21 cellular contexts compared by ENCODE assay signal in genomic region chr6:147033267-147033666, GRCh38.
DNase-seq lines count a peak whose midpoint lies in the region; ATAC-seq and TF ChIP-seq lines count a peak whose summit lies in the region.
"Had no signal": no experiment of that assay in that cellular context is flagged by ENCODE, and none has a peak within 500 bp of the region (broad histone marks: within the 10 kb centered on the region; RNA-seq: fewer than 3 reads in every experiment).

No MANE protein-coding gene starts in this region.

- H3K36me3 Mint-ChIP-seq in MCF 10A (ENCODE audit: insufficient read depth, unreplicated experiment) = no peaks in the 10 kb centered on the region
- peaks cover 2% of the 10 kb centered on the region; the same call in 1 of the 2 replicates for H3K36me3 Mint-ChIP-seq in WTC11

- H4K20me1 ChIP-seq in mammary epithelial cell (ENCODE audit: insufficient read depth, low read length) = no peaks in the 10 kb centered on the region

- no peaks in the 10 kb centered on the region for H3K9me3 ChIP-seq in mammary epithelial cell (replicated peaks; ENCODE audit: insufficient read depth, low read length)
- no peaks in the 10 kb centered on the region for H3K9me3 ChIP-seq in iPS DF 6.9 (ENCODE audit: control insufficient read depth, insufficient read depth, low read length)
- H3K9me3 ChIP-seq: prostate gland, suprapubic skin had no signal

- H3K79me2 ChIP-seq in mammary epithelial cell (ENCODE audit: insufficient read depth, low read length) = no peaks in the 10 kb centered on the region

- no peaks in the 10 kb centered on the region for H3K4me1 ChIP-seq in mammary epithelial cell (ENCODE audit: insufficient read depth, low read length)
- H3K4me1 ChIP-seq in iPS DF 6.9 (ENCODE audit: control insufficient read depth, insufficient read depth, low read length) = peaks cover 2% of the 10 kb centered on the region
- H3K4me1 ChIP-seq: prostate gland, suprapubic skin had no signal

- H3K27ac Mint-ChIP-seq in MCF 10A (ENCODE audit: low read depth, unreplicated experiment) = no peak overlapping the region
- H3K27ac Mint-ChIP-seq in WTC11 = peak overlapping the region; percentile 96
- H3K27ac Mint-ChIP-seq: naive thymus-derived CD8-positive, alpha-beta T cell; T-helper 2 cell treated with Interferon-gamma antibody and Interleukin-4, amounts not matched to agents 5 μg/mL and 100 μg/mL, for 36 hours had no signal

- POLR2A ChIA-PET in MCF 10A (lab: Yijun Ruan, JAX) = interaction anchor here (0.8 kb wide), 1 partner anchor 8 kb away, joined by 3 read pairs; no protein-coding TSS in a partner anchor
- POLR2A ChIA-PET in WTC11 (lab: Charles Lee) = no interaction called here

- no peak overlapping the region for H3K27ac ChIP-seq in mammary epithelial cell (ENCODE audit: insufficient read depth, low read depth, low read length)
- no peak overlapping the region for H3K27ac ChIP-seq in iPS DF 6.9 (ENCODE audit: low read length)
- H3K27ac ChIP-seq: 22Rv1, cardiac muscle cell, PC-9, prostate gland, suprapubic skin had no signal

- H3K4me3 Mint-ChIP-seq in MCF 10A (ENCODE audit: unreplicated experiment) = no peak overlapping the region
- H3K4me3 Mint-ChIP-seq in WTC11 = peak overlapping the region; percentile 3; the same call in 1 of the 2 replicates
- H3K4me3 Mint-ChIP-seq: naive thymus-derived CD8-positive, alpha-beta T cell; T-helper 2 cell treated with Interferon-gamma antibody and Interleukin-4, amounts not matched to agents 5 μg/mL and 100 μg/mL, for 36 hours had no signal

- whole genome bisulfite sequencing in mammary epithelial cell (ENCODE audit: low coverage, missing lambda C conversion rate) = 56% methylated on average over 2 of the region's 2 CpGs
- WGBS in iPS DF 6.9 (ENCODE audit: insufficient coverage, insufficient read length) = no CpG with 5 or more reads among the region's 2 CpGs

- DNase-seq in MCF 10A (ENCODE audit: unreplicated experiment) (peak; percentile 16), mammary epithelial cell (no peak), WTC11 (ENCODE audit: low spot score) (peak; percentile 27), iPS DF 6.9 (ENCODE audit: low read depth, low spot score) (peak; percentile 31), hippocampal formation (lab: John Stamatoyannopoulos, UW) (no peak), NCI-H1092 treated with DMSO at 0.1 percent for 48 hours (lab: John Stamatoyannopoulos, UW) (no peak), GM19238 (ENCODE audit: insufficient read length, low spot score) (no peak)
- DNase-seq: activated CD8-positive, alpha-beta memory T cell treated with anti-CD3 and anti-CD28 coated beads for 24 hours; C1 segment of cervical spinal cord; DMS 273 treated with DMSO at 0.1 percent for 48 hours; mesenchymal stem cell; naive thymus-derived CD8-positive, alpha-beta T cell; NCI-H2081 treated with DMSO at 0.1 percent for 48 hours; NCI-H774; PC-9 had no signal

- H3K27me3 ChIP-seq in mammary epithelial cell (ENCODE audit: insufficient read depth, low read length) (no peaks in the 10 kb centered on the region), iPS DF 6.9 (ENCODE audit: control insufficient read depth, insufficient read depth, low read length) (no peaks in the 10 kb centered on the region)
- H3K27me3 ChIP-seq: cardiac muscle cell, suprapubic skin had no signal

- no peak overlapping the region for H2AFZ ChIP-seq in mammary epithelial cell (ENCODE audit: low read depth, low read length)
- H2AFZ ChIP-seq: PC-9 had no signal

- no peak for TF ChIP-seq CTCF in MCF 10A (IDR thresholded peaks at IDR 0.05; ENCODE audit: unreplicated experiment)
- no peak for TF ChIP-seq CTCF in mammary epithelial cell (conservative IDR thresholded peaks at IDR 0.05 in 1 of 2, IDR thresholded peaks at IDR 0.05 in 1 of 2; ENCODE audit: extremely low read depth in 1 of 2, insufficient read depth in 1 of 2, low read depth in 1 of 2, low read length in 2 of 2)
- no peak for TF ChIP-seq CTCF in WTC11 (IDR thresholded peaks at IDR 0.05)

- BruUV-seq in MCF 10A (replicated peaks; lab: Mats Ljungman, UMichigan) (no TSS peak), mammary epithelial cell (replicated peaks; lab: Mats Ljungman, UMichigan) (no TSS peak)

- dilution Hi-C loops in mammary epithelial cell (cut with HindIII; ENCODE audit: low sequenced_read_pairs) = no loop called here

- no peak overlapping the region for H3K4me2 ChIP-seq in mammary epithelial cell (ENCODE audit: insufficient read depth, low read depth, low read length)
- H3K4me2 ChIP-seq: PC-9 had no signal

- H3K9me3 Mint-ChIP-seq in MCF 10A (ENCODE audit: unreplicated experiment) (no peaks in the 10 kb centered on the region), WTC11 (peaks cover 4% of the 10 kb centered on the region)
- H3K9me3 Mint-ChIP-seq: T-helper 2 cell treated with Interferon-gamma antibody and Interleukin-4, amounts not matched to agents 5 μg/mL and 100 μg/mL, for 36 hours had no signal

- intact Hi-C loops in MCF 10A (cut with micrococcal nuclease) = no loop called here
- intact Hi-C loops in mammary epithelial cell (cut with micrococcal nuclease) = no loop called here

- no peaks in the 10 kb centered on the region for H3K36me3 ChIP-seq in mammary epithelial cell (ENCODE audit: insufficient read depth, low read length)
- H3K36me3 ChIP-seq in iPS DF 6.9 (ENCODE audit: control insufficient read depth, insufficient read depth, low read length) = no peaks in the 10 kb centered on the region
- H3K36me3 ChIP-seq: cardiac muscle cell, prostate gland, suprapubic skin had no signal

- in situ Hi-C loops in mammary epithelial cell (cut with MboI; ENCODE audit: low sequenced_read_pairs in 2 of 2) = no loop called here

- H3K27me3 Mint-ChIP-seq in MCF 10A (ENCODE audit: insufficient read depth, unreplicated experiment) (no peaks in the 10 kb centered on the region), WTC11 (ENCODE audit: low read depth) (no peaks in the 10 kb centered on the region)
- H3K27me3 Mint-ChIP-seq: naive thymus-derived CD8-positive, alpha-beta T cell had no signal

- CTCF ChIA-PET in MCF 10A (lab: Yijun Ruan, JAX) = interaction anchor here (0.7 kb wide), 1 partner anchor 9 kb away, joined by 3 read pairs; no protein-coding TSS in a partner anchor
- CTCF ChIA-PET in mammary epithelial cell (lab: Charles Lee; ENCODE audit: low non-redundant PET) = no interaction called here
- CTCF ChIA-PET in WTC11 (lab: Charles Lee) = interaction anchor here (0.8 kb wide), 1 partner anchor 188 kb away, joined by 3 read pairs; no protein-coding TSS in a partner anchor

- no peak overlapping the region for H3K9ac ChIP-seq in mammary epithelial cell (ENCODE audit: insufficient read depth, low read length)

- H3K4me1 Mint-ChIP-seq in MCF 10A (ENCODE audit: insufficient read depth, unreplicated experiment) (peaks cover 6% of the 10 kb centered on the region), WTC11 (peaks cover 39% of the 10 kb centered on the region)
- H3K4me1 Mint-ChIP-seq: naive thymus-derived CD8-positive, alpha-beta T cell had no signal

- H3K4me3 ChIP-seq in mammary epithelial cell (replicated peaks in 1 of 3; ENCODE audit: insufficient read depth in 1 of 3, low read depth in 2 of 3, low read length in 3 of 3) = no peak overlapping the region
- no peak overlapping the region for H3K4me3 ChIP-seq in iPS DF 6.9 (ENCODE audit: low read length)
- H3K4me3 ChIP-seq: cardiac muscle cell, PC-9, prostate gland, suprapubic skin had no signal

- ATAC-seq in WTC11 = peak; percentile 94
- no peak for ATAC-seq in HG03108 (IDR thresholded peaks at IDR 0.05; ENCODE audit: unreplicated experiment)
- ATAC-seq: naive thymus-derived CD8-positive, alpha-beta T cell had no signal

TF ChIP-seq in WTC11, 78 proteins besides CTCF, POLR2A, EP300 and RAD21 (continues in another document):
- no peak for TF ChIP-seq E2F1 (CRISPR knock-in tag; IDR thresholded peaks at IDR 0.05)
- TF ChIP-seq, protein P1, sequence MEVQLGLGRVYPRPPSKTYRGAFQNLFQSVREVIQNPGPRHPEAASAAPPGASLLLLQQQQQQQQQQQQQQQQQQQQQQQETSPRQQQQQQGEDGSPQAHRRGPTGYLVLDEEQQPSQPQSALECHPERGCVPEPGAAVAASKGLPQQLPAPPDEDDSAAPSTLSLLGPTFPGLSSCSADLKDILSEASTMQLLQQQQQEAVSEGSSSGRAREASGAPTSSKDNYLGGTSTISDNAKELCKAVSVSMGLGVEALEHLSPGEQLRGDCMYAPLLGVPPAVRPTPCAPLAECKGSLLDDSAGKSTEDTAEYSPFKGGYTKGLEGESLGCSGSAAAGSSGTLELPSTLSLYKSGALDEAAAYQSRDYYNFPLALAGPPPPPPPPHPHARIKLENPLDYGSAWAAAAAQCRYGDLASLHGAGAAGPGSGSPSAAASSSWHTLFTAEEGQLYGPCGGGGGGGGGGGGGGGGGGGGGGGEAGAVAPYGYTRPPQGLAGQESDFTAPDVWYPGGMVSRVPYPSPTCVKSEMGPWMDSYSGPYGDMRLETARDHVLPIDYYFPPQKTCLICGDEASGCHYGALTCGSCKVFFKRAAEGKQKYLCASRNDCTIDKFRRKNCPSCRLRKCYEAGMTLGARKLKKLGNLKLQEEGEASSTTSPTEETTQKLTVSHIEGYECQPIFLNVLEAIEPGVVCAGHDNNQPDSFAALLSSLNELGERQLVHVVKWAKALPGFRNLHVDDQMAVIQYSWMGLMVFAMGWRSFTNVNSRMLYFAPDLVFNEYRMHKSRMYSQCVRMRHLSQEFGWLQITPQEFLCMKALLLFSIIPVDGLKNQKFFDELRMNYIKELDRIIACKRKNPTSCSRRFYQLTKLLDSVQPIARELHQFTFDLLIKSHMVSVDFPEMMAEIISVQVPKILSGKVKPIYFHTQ (CRISPR knock-in tag; IDR thresholded peaks at IDR 0.05) = no peak

Comparison
In these comparisons a context has a peak if more than half of its experiments do, and no peak if none do; other contexts are left out.
1. DNase-seq: peak in MCF 10A (single experiment), WTC11 (single experiment) and iPS DF 6.9 (single experiment); none in mammary epithelial cell (single experiment), hippocampal formation (0 of 2), NCI-H1092 treated with DMSO at 0.1 percent for 48 hours (single experiment) and GM19238 (single experiment).